In genomic region chr5:109951348-109951747, GRCh38 we compare ENCODE assay signal across 1 cellular context.
TF ChIP-seq lines count a peak whose summit lies in the region.

No MANE protein-coding gene starts in this region.

TF ChIP-seq in K562, 482 proteins besides CTCF, POLR2A, EP300 and RAD21 (continued from another document):
- TF ChIP-seq JUND (IDR thresholded peaks at IDR 0.05; ENCODE audit: borderline replicate concordance, low read depth, low read length) (no peak), JUND (tag; IDR thresholded peaks at IDR 0.05; ENCODE audit: borderline replicate concordance, low read depth, low read length) (peak; percentile 44; the same call in 1 of the 3 replicates), CCNT2 (IDR thresholded peaks at IDR 0.05; ENCODE audit: borderline replicate concordance, extremely low read depth, insufficient read length, low read depth, low read length) (no peak), CREM (IDR thresholded peaks at IDR 0.05; ENCODE audit: low read depth) (0 out of 2 replicates have a peak, but pooled peaks have one; percentile 15), ATF1 (CRISPR knock-in tag; IDR thresholded peaks at IDR 0.05) (no peak), ATF1 (tag; IDR thresholded peaks at IDR 0.05) (peak; percentile 55), POLR3A (IDR thresholded peaks at IDR 0.05; ENCODE audit: borderline replicate concordance, extremely low read depth, insufficient read depth, insufficient read length) (no peak), ZNF24 (IDR thresholded peaks at IDR 0.05) (no peak), JUN (IDR thresholded peaks at IDR 0.05; ENCODE audit: borderline replicate concordance, low read depth, low read length) (no peak), JUN (CRISPR knock-in tag; IDR thresholded peaks at IDR 0.05; ENCODE audit: borderline replicate concordance) (no peak)
- TF ChIP-seq, protein P1, sequence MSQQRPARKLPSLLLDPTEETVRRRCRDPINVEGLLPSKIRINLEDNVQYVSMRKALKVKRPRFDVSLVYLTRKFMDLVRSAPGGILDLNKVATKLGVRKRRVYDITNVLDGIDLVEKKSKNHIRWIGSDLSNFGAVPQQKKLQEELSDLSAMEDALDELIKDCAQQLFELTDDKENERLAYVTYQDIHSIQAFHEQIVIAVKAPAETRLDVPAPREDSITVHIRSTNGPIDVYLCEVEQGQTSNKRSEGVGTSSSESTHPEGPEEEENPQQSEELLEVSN (IDR thresholded peaks at IDR 0.05; ENCODE audit: borderline replicate concordance in 1 of 2, extremely low read depth in 1 of 2, insufficient read depth in 1 of 2, insufficient read length in 1 of 2, low read depth in 1 of 2, low read length in 1 of 2, poor library complexity in 1 of 2, severe bottlenecking in 1 of 2) = no peak
